In the genomic region with DNA sequence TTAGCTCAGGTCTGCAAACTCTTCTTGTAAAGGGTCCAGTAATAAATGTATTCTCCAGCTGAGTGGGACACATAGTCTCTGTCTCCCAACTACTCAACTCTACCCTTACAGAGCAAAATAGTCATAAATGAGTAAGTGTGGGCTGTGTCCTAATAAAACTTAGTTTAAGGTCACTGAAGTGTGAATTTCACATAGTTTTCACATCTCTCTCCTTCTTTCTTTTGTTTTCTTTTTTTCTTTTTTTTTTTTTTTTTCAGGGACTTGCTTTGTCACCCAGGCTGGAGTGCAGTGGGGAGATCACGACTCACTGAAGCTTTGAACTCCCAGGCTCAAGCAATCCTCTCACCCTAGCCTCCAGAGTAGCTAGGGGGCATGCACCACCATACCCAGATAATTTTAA, we compare ENCODE assay signal across 1 cellular context.
TF ChIP-seq lines count a peak whose summit lies in the region.

No MANE protein-coding gene starts in this region.

TF ChIP-seq in HepG2, 621 proteins besides CTCF, POLR2A, EP300 and RAD21:
- no peak for TF ChIP-seq DPF2 (CRISPR knock-in tag; IDR thresholded peaks at IDR 0.05; ENCODE audit: borderline replicate concordance, low read depth)
- TF ChIP-seq POGZ (CRISPR knock-in tag; IDR thresholded peaks at IDR 0.05), result no peak
- TF ChIP-seq ESRRA (CRISPR knock-in tag; IDR thresholded peaks at IDR 0.05; ENCODE audit: low read depth), result no peak
- TF ChIP-seq TAF15 (IDR thresholded peaks at IDR 0.05; ENCODE audit: low read depth, low read length, poor library complexity, severe bottlenecking), result no peak
- no peak for TF ChIP-seq SRSF1 (optimal IDR thresholded peaks at IDR 0.05; ENCODE audit: low read depth, low read length)
- TF ChIP-seq ATF7 (IDR thresholded peaks at IDR 0.05), result no peak
- TF ChIP-seq ATF7 (CRISPR knock-in tag; IDR thresholded peaks at IDR 0.05), result no peak
- TF ChIP-seq HOXA7 (CRISPR knock-in tag; IDR thresholded peaks at IDR 0.05), result no peak
- no peak for TF ChIP-seq ZBTB42 (CRISPR knock-in tag; IDR thresholded peaks at IDR 0.05)
- TF ChIP-seq ZNF343 (CRISPR knock-in tag; IDR thresholded peaks at IDR 0.05), result no peak
- TF ChIP-seq ZNF253 (CRISPR knock-in tag; IDR thresholded peaks at IDR 0.05; ENCODE audit: borderline replicate concordance), result no peak
- TF ChIP-seq ZKSCAN8 (CRISPR knock-in tag; IDR thresholded peaks at IDR 0.05; ENCODE audit: borderline replicate concordance), result no peak
- no peak for TF ChIP-seq PLSCR1 (CRISPR knock-in tag; IDR thresholded peaks at IDR 0.05; ENCODE audit: borderline replicate concordance)
- TF ChIP-seq, protein P1, sequence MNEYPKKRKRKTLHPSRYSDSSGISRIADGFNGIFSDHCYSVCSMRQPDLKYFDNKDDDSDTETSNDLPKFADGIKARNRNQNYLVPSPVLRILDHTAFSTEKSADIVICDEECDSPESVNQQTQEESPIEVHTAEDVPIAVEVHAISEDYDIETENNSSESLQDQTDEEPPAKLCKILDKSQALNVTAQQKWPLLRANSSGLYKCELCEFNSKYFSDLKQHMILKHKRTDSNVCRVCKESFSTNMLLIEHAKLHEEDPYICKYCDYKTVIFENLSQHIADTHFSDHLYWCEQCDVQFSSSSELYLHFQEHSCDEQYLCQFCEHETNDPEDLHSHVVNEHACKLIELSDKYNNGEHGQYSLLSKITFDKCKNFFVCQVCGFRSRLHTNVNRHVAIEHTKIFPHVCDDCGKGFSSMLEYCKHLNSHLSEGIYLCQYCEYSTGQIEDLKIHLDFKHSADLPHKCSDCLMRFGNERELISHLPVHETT (CRISPR knock-in tag; conservative IDR thresholded peaks at IDR 0.05), result no peak
- TF ChIP-seq ARNTL (CRISPR knock-in tag; IDR thresholded peaks at IDR 0.05), result no peak
- TF ChIP-seq YEATS2 (CRISPR knock-in tag; IDR thresholded peaks at IDR 0.05; ENCODE audit: borderline replicate concordance), result no peak
